ENCODE assay signal across 9 cellular contexts in genomic region chr4:94791701-94792100, GRCh38. TPM values are rescaled to one million over a fixed set of nuclear protein-coding genes. Genes with fewer than 3 reads are reported as not detected.
"Had no signal": no experiment of that assay in that cellular context is flagged by ENCODE, and none has a peak within 500 bp of the region (broad histone marks: within the 10 kb centered on the region; RNA-seq: fewer than 3 reads in every experiment).

No MANE protein-coding gene starts in this region.

- H3K4me3 ChIP-seq: GM23338 had no signal

- H3K27ac ChIP-seq: HL-60 had no signal

- FAIRE-seq: H1, H54, HepG2 had no signal

- DNase-seq: H9, HFFc6, KG1 had no signal

RNA-seq across cellular contexts. Expression of gene BMPR1B, which starts 33.9 kb away (rescaled TPM):
- total RNA-seq: HFFc6 had no signal
- polyA plus RNA-seq: HepG2, IgD-negative memory B cell had no signal
